ENCODE assay signal across 27 cellular contexts in genomic region chr4:159250751-159251325, GRCh38.
DNase-seq lines count a peak whose midpoint lies in the region; ATAC-seq, FAIRE-seq and TF ChIP-seq lines count a peak whose summit lies in the region.
"Had no signal": no experiment of that assay in that cellular context is flagged by ENCODE, and none has a peak within 500 bp of the region (broad histone marks: within the 10 kb centered on the region; RNA-seq: fewer than 3 reads in every experiment).

No MANE protein-coding gene starts in this region.

- in situ Hi-C loops in HepG2 (cut with HindIII; ENCODE audit: extremely low pct_ligation_motif_present, low pct_unique_long_range_greater_than_20kb): no loop called here

- no peak overlapping the region for H3K9ac ChIP-seq in HepG2 (ENCODE audit: insufficient read depth, low read depth, low read length)
- no peak overlapping the region for H3K9ac ChIP-seq in smooth muscle cell (ENCODE audit: low read depth)
- H3K9ac ChIP-seq: GM23248, KMS-11 had no signal

- TF ChIP-seq CTCF in GM06990 (IDR thresholded peaks at IDR 0.05; ENCODE audit: insufficient read depth, low read length, poor library complexity, severe bottlenecking): no peak
- TF ChIP-seq CTCF in HepG2 (CRISPR knock-in tag; IDR thresholded peaks at IDR 0.05): no peak
- TF ChIP-seq CTCF in smooth muscle cell (IDR thresholded peaks at IDR 0.05; ENCODE audit: borderline replicate concordance, insufficient read depth, poor library complexity, severe bottlenecking): no peak

- no peak for TF ChIP-seq EP300 in HepG2 (IDR thresholded peaks at IDR 0.05; ENCODE audit: low read depth in 2 of 2, low read length in 2 of 2)
- TF ChIP-seq EP300 in HepG2 (CRISPR knock-in tag; IDR thresholded peaks at IDR 0.05; ENCODE audit: borderline replicate concordance): no peak

- H3K4me3 ChIP-seq in GM06990 (replicated peaks; ENCODE audit: low read depth, low read length) (no peak overlapping the region), HepG2 (replicated peaks in 1 of 3; ENCODE audit: insufficient read depth in 1 of 3, low read depth in 2 of 3, low read length in 3 of 3) (no peak overlapping the region), smooth muscle cell (no peak overlapping the region)
- H3K4me3 ChIP-seq: A549, GM12878, GM23248 had no signal

- POLR2A ChIA-PET in HepG2 (lab: Yijun Ruan, JAX): no interaction called here

- H3K27me3 ChIP-seq in GM06990 (replicated peaks; ENCODE audit: control insufficient read depth, insufficient read depth, low read length) (no peaks in the 10 kb centered on the region), HepG2 (ENCODE audit: control insufficient read depth in 1 of 2, insufficient read depth in 2 of 2, low read length in 2 of 2) (no peaks in the 10 kb centered on the region), smooth muscle cell (ENCODE audit: low read depth) (no peaks in the 10 kb centered on the region)

- no peak overlapping the region for H2AFZ ChIP-seq in HepG2 (ENCODE audit: low read length)
- H2AFZ ChIP-seq in smooth muscle cell (ENCODE audit: low read depth): no peak overlapping the region
- H2AFZ ChIP-seq: GM23248 had no signal

- no peak for FAIRE-seq in HepG2 (lab: Jason Lieb, UNC)
- FAIRE-seq: A549, G401.6, GM12878 had no signal

- no peaks in the 10 kb centered on the region for H3K9me3 ChIP-seq in HepG2 (ENCODE audit: low read length)
- no peaks in the 10 kb centered on the region for H3K9me3 ChIP-seq in smooth muscle cell (replicated peaks; ENCODE audit: low read depth)
- H3K9me3 ChIP-seq: A549, Caco-2 had no signal

- WGBS in HepG2 (ENCODE audit: low lambda C conversion rate): 95% methylated on average over 13 of the region's 35 CpGs
- 98% methylated on average over 33 of the region's 35 CpGs for WGBS in smooth muscle cell (ENCODE audit: low lambda C conversion rate)

- TF ChIP-seq RAD21 in HepG2 (CRISPR knock-in tag; IDR thresholded peaks at IDR 0.05): no peak

- H3K4me2 ChIP-seq in HepG2 (ENCODE audit: low read depth, low read length): no peak overlapping the region
- no peak overlapping the region for H3K4me2 ChIP-seq in smooth muscle cell
- H3K4me2 ChIP-seq: A549, KMS-11 had no signal

- H3K36me3 ChIP-seq in GM06990 (ENCODE audit: control insufficient read depth, insufficient read depth, low read length) (no peaks in the 10 kb centered on the region; the same call in none of the 2 replicates), HepG2 (replicated peaks in 1 of 2; ENCODE audit: control insufficient read depth in 1 of 2, insufficient read depth in 2 of 2, low read length in 2 of 2) (no peaks in the 10 kb centered on the region), smooth muscle cell (ENCODE audit: low read depth) (no peaks in the 10 kb centered on the region)

- TF ChIP-seq POLR2A in HepG2 (IDR thresholded peaks at IDR 0.05; ENCODE audit: insufficient read depth in 1 of 2, low read depth in 2 of 2, low read length in 2 of 2): no peak

- H3K27ac ChIP-seq in cingulate gyrus (ENCODE audit: low read depth, low read length): peak overlapping the region; percentile 5
- H3K27ac ChIP-seq in HepG2 (ENCODE audit: extremely low read length, insufficient read depth, low read length): no peak overlapping the region
- H3K27ac ChIP-seq in substantia nigra (ENCODE audit: low read depth, low read length, poor library complexity, severe bottlenecking): peak overlapping the region; percentile 63
- no peak overlapping the region for H3K27ac ChIP-seq in smooth muscle cell (ENCODE audit: low read depth)
- H3K27ac ChIP-seq: A549, C4-2B, GM23248, KMS-11 had no signal

- no peaks in the 10 kb centered on the region for H4K20me1 ChIP-seq in HepG2 (ENCODE audit: insufficient read depth, low read length)
- no peaks in the 10 kb centered on the region for H4K20me1 ChIP-seq in smooth muscle cell (ENCODE audit: low read depth)

- intact Hi-C loops in HepG2 (cut with micrococcal nuclease; ENCODE audit: unreplicated experiment): no loop called here

- peaks cover 10% of the 10 kb centered on the region for H3K4me1 ChIP-seq in HepG2 (ENCODE audit: insufficient read depth, low read length)
- peaks cover 8% of the 10 kb centered on the region for H3K4me1 ChIP-seq in smooth muscle cell (ENCODE audit: low read depth)

- CTCF ChIA-PET in HepG2 (lab: Yijun Ruan, JAX; ENCODE audit: low intra/inter-chr PET ratio, low total read pairs): no interaction called here

- DNase-seq in GM06990 (ENCODE audit: extremely low read depth, insufficient read length) (peak; percentile 4), HepG2 (ENCODE audit: low spot score) (no peak), substantia nigra (lab: John Stamatoyannopoulos, UW) (peak in 1 of 49 donors; percentile 19), AML-193 (lab: John Stamatoyannopoulos, UW) (no peak), smooth muscle cell (lab: John Stamatoyannopoulos, UW; ENCODE audit: unreplicated experiment) (no peak), cerebellar cortex (ENCODE audit: low spot score) (no peak)
- DNase-seq: Caco-2; CD8-positive, alpha-beta T cell; GM23248; H7; IMR-90; NCI-H1048; NCI-H1417; NCI-H1694; NCI-H2029 treated with DMSO at 0.1 percent for 48 hours; NCI-H446 treated with DMSO at 0.1 percent for 48 hours; NCI-H526; NCI-H82; NK-92 treated with Interleukin-12 subunit alpha and Interleukin-12 subunit beta, amount 100 ng/mL, for 24 hours; PC-3; SHP77 had no signal

- ATAC-seq in HepG2: no peak
- ATAC-seq: A549; CD8-positive, alpha-beta T cell; GM12878; PC-3 had no signal

- H3K79me2 ChIP-seq in HepG2 (ENCODE audit: insufficient read depth, low read length) (no peaks in the 10 kb centered on the region), smooth muscle cell (ENCODE audit: low read depth) (peaks cover 21% of the 10 kb centered on the region)

- H3F3A ChIP-seq in smooth muscle cell (ENCODE audit: low read depth): peaks cover 10% of the 10 kb centered on the region

- BruUV-seq in HepG2 (replicated peaks; lab: Mats Ljungman, UMichigan): no TSS peak

TF ChIP-seq in HepG2, 621 proteins besides CTCF, POLR2A, EP300 and RAD21:
- TF ChIP-seq ZNF639 (CRISPR knock-in tag; conservative IDR thresholded peaks at IDR 0.05): no peak
- no peak for TF ChIP-seq ZNF83 (CRISPR knock-in tag; IDR thresholded peaks at IDR 0.05; ENCODE audit: borderline replicate concordance)
- TF ChIP-seq PREB (CRISPR knock-in tag; IDR thresholded peaks at IDR 0.05): no peak
- peak; percentile 53 for TF ChIP-seq AGO2 (optimal IDR thresholded peaks at IDR 0.05; ENCODE audit: low read depth, low read length)
- TF ChIP-seq DMAP1 (CRISPR knock-in tag; IDR thresholded peaks at IDR 0.05): no peak
- no peak for TF ChIP-seq MED1 (CRISPR knock-in tag; IDR thresholded peaks at IDR 0.05)
- no peak for TF ChIP-seq IRX3 (CRISPR knock-in tag; IDR thresholded peaks at IDR 0.05; ENCODE audit: borderline replicate concordance, low read depth)

Comparison
In these comparisons a context has a peak if more than half of its experiments do, and no peak if none do; other contexts are left out.
1. H3K27ac ChIP-seq: peak in cingulate gyrus (single experiment) and substantia nigra (single experiment); none in HepG2 (single experiment) and smooth muscle cell (single experiment).